Comparison of ENCODE assay signal across 8 cellular contexts in the genomic region with DNA sequence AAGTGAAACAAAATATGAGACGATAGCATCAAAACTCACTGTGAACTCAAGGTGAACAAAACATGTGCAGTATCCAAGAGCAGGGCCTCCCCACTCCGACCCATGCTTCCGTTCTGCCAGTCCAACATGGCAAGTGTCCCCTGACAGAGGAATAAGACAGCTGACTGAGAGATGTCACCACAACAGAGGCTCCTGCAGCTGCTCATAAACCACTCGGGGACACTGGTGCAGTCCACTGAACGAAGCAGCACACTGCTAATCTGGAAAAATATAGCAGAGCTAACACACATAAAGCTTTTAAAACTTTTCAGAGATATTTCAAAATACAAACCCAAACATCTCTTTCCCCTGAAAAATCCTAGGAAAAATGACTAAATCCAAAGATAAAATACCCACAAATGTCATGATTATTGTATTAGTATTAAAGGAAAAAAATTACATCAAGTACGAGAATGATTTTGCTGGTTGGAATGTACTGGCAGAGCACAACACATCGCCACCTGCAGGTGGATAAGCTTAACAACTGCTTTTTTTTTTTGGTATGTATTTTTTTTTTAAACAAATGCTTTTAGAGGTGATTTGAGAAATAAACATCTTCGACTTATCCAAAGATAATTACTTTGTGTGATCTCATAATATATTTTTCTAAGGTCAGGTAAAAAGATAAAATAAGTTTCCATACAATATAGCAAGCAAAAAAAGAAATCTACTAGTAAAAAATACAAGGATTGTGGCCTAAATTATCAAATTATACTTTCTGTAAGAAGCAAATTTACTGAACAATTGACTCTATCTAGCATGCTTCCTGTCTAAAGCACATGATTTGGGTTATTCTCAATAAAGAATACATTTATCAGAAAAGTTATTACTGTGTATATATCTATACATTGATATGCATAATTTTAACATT. TPM values are rescaled to one million over a fixed set of nuclear protein-coding genes. Genes with fewer than 3 reads are reported as not detected.
DNase-seq lines count a peak whose midpoint lies in the region; ATAC-seq and TF ChIP-seq lines count a peak whose summit lies in the region.

No MANE protein-coding gene starts in this region.

- no peaks in the 10 kb centered on the region for H3K9me3 ChIP-seq in neural cell (ENCODE audit: low read length)

- H3K9me3 Mint-ChIP-seq in T-helper 2 cell treated with Interferon-gamma antibody and Interleukin-4, amounts not matched to agents 5 μg/mL and 100 μg/mL, for 36 hours = no peaks in the 10 kb centered on the region

- no peaks in the 10 kb centered on the region for H3F3A ChIP-seq in neural cell (ENCODE audit: insufficient read depth, low read length, poor library complexity, severe bottlenecking)

- no peak overlapping the region for H3K4me3 ChIP-seq in Jurkat, Clone E6-1 (ENCODE audit: low read length)
- H3K4me3 ChIP-seq in epithelial cell of proximal tubule (ENCODE audit: low read depth, low read length) = no peak overlapping the region
- H3K4me3 ChIP-seq in neural cell (ENCODE audit: low read length) = no peak overlapping the region

- H4K20me1 ChIP-seq in neural cell (ENCODE audit: insufficient read depth) = no peaks in the 10 kb centered on the region

- no peaks in the 10 kb centered on the region for H3K79me2 ChIP-seq in neural cell (replicated peaks; ENCODE audit: insufficient read depth, low read length)

- no peak overlapping the region for H3K9ac ChIP-seq in neural cell (ENCODE audit: low read length)

- no peak overlapping the region for H3K4me2 ChIP-seq in neural cell (ENCODE audit: low read length)

- H3K4me1 Mint-ChIP-seq in T-helper 2 cell treated with Interferon-gamma antibody and Interleukin-4, amounts not matched to agents 5 μg/mL and 100 μg/mL, for 36 hours (ENCODE audit: low read depth) = peaks cover 5% of the 10 kb centered on the region

- no peak overlapping the region for H3K4me3 Mint-ChIP-seq in T-helper 2 cell treated with Interferon-gamma antibody and Interleukin-4, amounts not matched to agents 5 μg/mL and 100 μg/mL, for 36 hours

- no peak overlapping the region for H3K27ac Mint-ChIP-seq in T-helper 2 cell treated with Interferon-gamma antibody and Interleukin-4, amounts not matched to agents 5 μg/mL and 100 μg/mL, for 36 hours

- no peaks in the 10 kb centered on the region for H3K9me2 ChIP-seq in neural cell (ENCODE audit: insufficient read depth, low read length)

- H3K27ac ChIP-seq in neural cell (ENCODE audit: low read length) = no peak overlapping the region

- TF ChIP-seq CTCF in epithelial cell of proximal tubule (conservative IDR thresholded peaks at IDR 0.05; ENCODE audit: low read depth, low read length) = peak; percentile 80
- peak; percentile 75 for TF ChIP-seq CTCF in neural cell (IDR thresholded peaks at IDR 0.05; ENCODE audit: poor library complexity, severe bottlenecking)

- TF ChIP-seq RAD21 in neural cell (conservative IDR thresholded peaks at IDR 0.05) = peak; percentile 63

- no peak for TF ChIP-seq EP300 in neural cell (conservative IDR thresholded peaks at IDR 0.05; ENCODE audit: poor library complexity, severe bottlenecking)

- DNase-seq in T-helper 2 cell = peak in 3 of 5 experiments; percentile 8 to 79 (median 10)
- no peak for DNase-seq in T-helper 2 cell treated with Interferon-gamma antibody and Interleukin-4, amounts not matched to agents 5 μg/mL and 100 μg/mL, for 36 hours (ENCODE audit: low spot score)
- DNase-seq in Jurkat, Clone E6-1 (ENCODE audit: low read depth, low spot score) = peak; percentile 37
- DNase-seq in SIG-M5 (lab: John Stamatoyannopoulos, UW) = peak; percentile 19
- DNase-seq in epithelial cell of proximal tubule (ENCODE audit: low read depth) = no peak
- no peak for DNase-seq in occipital lobe (lab: John Stamatoyannopoulos, UW)

- H3K36me3 ChIP-seq in neural cell (ENCODE audit: insufficient read depth, low read length) = peaks cover 4% of the 10 kb centered on the region

- no peak overlapping the region for H2AFZ ChIP-seq in neural cell (ENCODE audit: low read depth, low read length)

- H3K27me3 Mint-ChIP-seq in T-helper 2 cell treated with Interferon-gamma antibody and Interleukin-4, amounts not matched to agents 5 μg/mL and 100 μg/mL, for 36 hours (ENCODE audit: low read depth) = no peaks in the 10 kb centered on the region

- ATAC-seq in HG03432 (IDR thresholded peaks at IDR 0.05; ENCODE audit: unreplicated experiment) = no peak

- peaks cover 57% of the 10 kb centered on the region for H3K36me3 Mint-ChIP-seq in T-helper 2 cell treated with Interferon-gamma antibody and Interleukin-4, amounts not matched to agents 5 μg/mL and 100 μg/mL, for 36 hours (ENCODE audit: low read depth)

- H3K27me3 ChIP-seq in neural cell (ENCODE audit: insufficient read depth, low read depth, low read length) = no peaks in the 10 kb centered on the region

TF ChIP-seq in neural cell, 6 proteins besides CTCF, POLR2A, EP300 and RAD21:
- peak; percentile 78 for TF ChIP-seq SMC3 (conservative IDR thresholded peaks at IDR 0.05; ENCODE audit: poor library complexity)
- TF ChIP-seq POLR2AphosphoS5 (IDR thresholded peaks at IDR 0.05) = no peak

RNA-seq across cellular contexts. Expression of a gene that starts 18.6 kb away (rescaled TPM):
- 12.0 TPM for polyA plus RNA-seq in Jurkat, Clone E6-1 (2012; ENCODE audit: insufficient read depth, insufficient read length)
- total RNA-seq in epithelial cell of proximal tubule (11.0 and 18.6 TPM in 2 replicates), occipital lobe (40.9 TPM)
- 8.5 and 8.9 TPM in 2 replicates for polyA plus RNA-seq in neural cell
- polyA minus RNA-seq in neural cell = 34.1 and 41.6 TPM in 2 replicates

RNA-seq across cellular contexts. Expression of a gene that starts 59.8 kb away (rescaled TPM):
- 3.4 TPM for polyA plus RNA-seq in Jurkat, Clone E6-1 (2012; ENCODE audit: insufficient read depth, insufficient read length)
- total RNA-seq in epithelial cell of proximal tubule (2.7 and 4.2 TPM in 2 replicates), occipital lobe (8.4 TPM)
- 0.50 and 1.1 TPM in 2 replicates for polyA plus RNA-seq in neural cell
- polyA minus RNA-seq in neural cell = 0.69 and 2.7 TPM in 2 replicates

Comparison
In these comparisons a context has a peak if more than half of its experiments do, and no peak if none do; other contexts are left out.
1. DNase-seq: peak in T-helper 2 cell (3 of 5), Jurkat, Clone E6-1 (single experiment) and SIG-M5 (single experiment); none in T-helper 2 cell treated with Interferon-gamma antibody and Interleukin-4, amounts not matched to agents 5 μg/mL and 100 μg/mL, for 36 hours (single experiment), epithelial cell of proximal tubule (single experiment) and occipital lobe (single experiment).